Comparison of ENCODE assay signal across 21 cellular contexts in the genomic region with DNA sequence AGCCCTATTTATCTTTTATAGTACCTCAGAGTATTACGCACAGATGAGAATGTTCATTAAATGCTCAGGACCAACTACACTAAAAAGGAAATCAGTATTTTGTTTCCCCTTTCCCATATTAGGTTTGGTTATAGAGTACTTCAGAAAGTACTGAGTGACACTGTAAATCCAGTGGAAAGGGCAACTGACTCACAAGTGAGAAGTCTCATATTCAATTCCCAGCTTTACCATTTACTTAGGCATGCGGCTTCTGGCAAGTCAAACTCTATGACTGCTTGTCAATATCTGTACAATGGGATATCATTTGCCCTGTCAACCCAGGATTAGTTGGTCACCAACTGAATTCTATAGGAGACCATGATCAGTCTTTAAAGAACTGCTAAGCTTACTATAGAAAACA. TPM values are rescaled to one million over a fixed set of nuclear protein-coding genes. Genes with fewer than 3 reads are reported as not detected.
DNase-seq lines count a peak whose midpoint lies in the region; ATAC-seq, FAIRE-seq and TF ChIP-seq lines count a peak whose summit lies in the region.
"Had no signal": no experiment of that assay in that cellular context is flagged by ENCODE, and none has a peak within 500 bp of the region (broad histone marks: within the 10 kb centered on the region; RNA-seq: fewer than 3 reads in every experiment).

No MANE protein-coding gene starts in this region.

- no peaks in the 10 kb centered on the region for H3K27me3 ChIP-seq in CD4-positive, CD25-positive, alpha-beta regulatory T cell (ENCODE audit: control insufficient read depth, insufficient read depth, low read length)
- no peaks in the 10 kb centered on the region for H3K27me3 ChIP-seq in pancreas
- H3K27me3 ChIP-seq: tibial artery had no signal

- no peak overlapping the region for H3K4me3 ChIP-seq in CD4-positive, CD25-positive, alpha-beta regulatory T cell (ENCODE audit: low read depth, low read length)
- no peak overlapping the region for H3K4me3 ChIP-seq in pancreas
- H3K4me3 ChIP-seq: left ventricle myocardium inferior, tibial artery had no signal

- peaks cover 6% of the 10 kb centered on the region for H3K36me3 ChIP-seq in CD4-positive, CD25-positive, alpha-beta regulatory T cell (ENCODE audit: control insufficient read depth, insufficient read depth, low read length)
- no peaks in the 10 kb centered on the region for H3K36me3 ChIP-seq in pancreas
- H3K36me3 ChIP-seq: left ventricle myocardium inferior, tibial artery had no signal

- no peaks in the 10 kb centered on the region for H3K36me3 Mint-ChIP-seq in CD4-positive, CD25-positive, alpha-beta regulatory T cell
- peaks cover 21% of the 10 kb centered on the region for H3K36me3 Mint-ChIP-seq in activated T-helper 17 cell treated with anti-CD3 and anti-CD28 coated beads, Interleukin-2, amount 50 U/mL, for 72 hours (ENCODE audit: low read depth)
- H3K36me3 Mint-ChIP-seq: stimulated activated memory B cell treated with anti-CD40 and anti-IgM and Interleukin-4, amounts not matched to agents 10 μg/mL and 1 μg/mL and 100 μg/mL, for 72 hours had no signal

- H3K9me3 ChIP-seq in CD4-positive, CD25-positive, alpha-beta regulatory T cell (ENCODE audit: control insufficient read depth in 2 of 2, low read length in 2 of 2): no peaks in the 10 kb centered on the region
- H3K9me3 ChIP-seq in pancreas: no peaks in the 10 kb centered on the region
- H3K9me3 ChIP-seq: left ventricle myocardium inferior, tibial artery had no signal

- FAIRE-seq in pancreas (lab: Jason Lieb, UNC): no peak

- WGBS in pancreas, 2 donors: 93 to 98% methylated on average over 2 of the region's 2 CpGs

- H3K27ac ChIP-seq in CD4-positive, CD25-positive, alpha-beta regulatory T cell (ENCODE audit: insufficient read depth, low read length, poor library complexity, severe bottlenecking): no peak overlapping the region
- H3K27ac ChIP-seq in pancreas: no peak overlapping the region
- H3K27ac ChIP-seq: left ventricle myocardium inferior, tibial artery had no signal

- H3K27ac Mint-ChIP-seq in CD4-positive, CD25-positive, alpha-beta regulatory T cell: no peak overlapping the region
- peak overlapping the region; percentile 82 for H3K27ac Mint-ChIP-seq in activated T-helper 17 cell treated with anti-CD3 and anti-CD28 coated beads, Interleukin-2, amount 50 U/mL, for 72 hours
- H3K27ac Mint-ChIP-seq: stimulated activated memory B cell treated with anti-CD40 and anti-IgM and Interleukin-4, amounts not matched to agents 10 μg/mL and 1 μg/mL and 100 μg/mL, for 72 hours had no signal

- intact Hi-C loops in pancreas (cut with DNase I): no loop called here

- DNase-seq in CD4-positive, CD25-positive, alpha-beta regulatory T cell: no peak
- DNase-seq in EH (ENCODE audit: low read depth) (peak; percentile 11), kidney tubule cell (ENCODE audit: low spot score) (peak; percentile 4), KG1 (lab: John Stamatoyannopoulos, UW) (no peak), SIG-M5 treated with dmso at 0.1 percent for 504 hours (lab: John Stamatoyannopoulos, UW; ENCODE audit: unreplicated experiment) (no peak), pancreas (no peak)
- DNase-seq: aorta; cerebellar nuclear complex; effector CD8-positive, alpha-beta T cell; head of caudate nucleus; Karpas-422; left ventricle myocardium inferior; NCI-H1417 treated with DMSO at 0.1 percent for 48 hours; NCI-H748 treated with DMSO at 0.1 percent for 48 hours; nucleus accumbens; SHP77 treated with DMSO at 0.1 percent for 48 hours; stimulated activated CD4-positive, alpha-beta T cell treated with anti-CD3 and anti-CD28 coated beads, Interleukin-15, amount 100 ng/mL, for 24 hours; T-helper 1 cell; tibial artery had no signal

- peaks cover 31 to 72% (median 60%) of the 10 kb centered on the region in 4 donors for H3K4me1 Mint-ChIP-seq in CD4-positive, CD25-positive, alpha-beta regulatory T cell
- H3K4me1 Mint-ChIP-seq in activated T-helper 17 cell treated with anti-CD3 and anti-CD28 coated beads, Interleukin-2, amount 50 U/mL, for 72 hours: peaks cover 15% of the 10 kb centered on the region

- H3K4me1 ChIP-seq in CD4-positive, CD25-positive, alpha-beta regulatory T cell (ENCODE audit: control insufficient read depth, insufficient read depth, low read length, poor library complexity, severe bottlenecking): peaks cover 32% of the 10 kb centered on the region
- H3K4me1 ChIP-seq in pancreas: peaks cover 11 to 14% (median 13%) of the 10 kb centered on the region in 3 donors

- peaks cover 15% of the 10 kb centered on the region for H3K27me3 Mint-ChIP-seq in CD4-positive, CD25-positive, alpha-beta regulatory T cell
- H3K27me3 Mint-ChIP-seq in activated T-helper 17 cell treated with anti-CD3 and anti-CD28 coated beads, Interleukin-2, amount 50 U/mL, for 72 hours: no peaks in the 10 kb centered on the region
- H3K27me3 Mint-ChIP-seq: stimulated activated memory B cell treated with anti-CD40 and anti-IgM and Interleukin-4, amounts not matched to agents 10 μg/mL and 1 μg/mL and 100 μg/mL, for 72 hours had no signal

- TF ChIP-seq CTCF in pancreas (IDR thresholded peaks at IDR 0.05): no peak

- no peak for ATAC-seq in CD4-positive, CD25-positive, alpha-beta regulatory T cell (ENCODE audit: low read depth in 2 of 2)
- ATAC-seq in activated T-helper 17 cell treated with anti-CD3 and anti-CD28 coated beads, Interleukin-2, amount 50 U/mL, for 72 hours (replicated peaks): peak; percentile 11
- ATAC-seq in pancreas: no peak
- ATAC-seq: stimulated activated memory B cell treated with anti-CD40 and anti-IgM and Interleukin-4, amounts not matched to agents 10 μg/mL and 1 μg/mL and 100 μg/mL, for 72 hours had no signal

- H3K4me3 Mint-ChIP-seq in CD4-positive, CD25-positive, alpha-beta regulatory T cell: peak overlapping the region in 3 of 4 donors; percentile 7 to 49 (median 37)
- H3K4me3 Mint-ChIP-seq in activated T-helper 17 cell treated with anti-CD3 and anti-CD28 coated beads, Interleukin-2, amount 50 U/mL, for 72 hours: peak overlapping the region; percentile 99
- H3K4me3 Mint-ChIP-seq: stimulated activated memory B cell treated with anti-CD40 and anti-IgM and Interleukin-4, amounts not matched to agents 10 μg/mL and 1 μg/mL and 100 μg/mL, for 72 hours had no signal

- H3K9me3 Mint-ChIP-seq in CD4-positive, CD25-positive, alpha-beta regulatory T cell: no peaks in the 10 kb centered on the region
- no peaks in the 10 kb centered on the region for H3K9me3 Mint-ChIP-seq in activated T-helper 17 cell treated with anti-CD3 and anti-CD28 coated beads, Interleukin-2, amount 50 U/mL, for 72 hours
- H3K9me3 Mint-ChIP-seq: stimulated activated memory B cell treated with anti-CD40 and anti-IgM and Interleukin-4, amounts not matched to agents 10 μg/mL and 1 μg/mL and 100 μg/mL, for 72 hours had no signal

RNA-seq across cellular contexts. Expression of a gene that starts 3.7 kb away (rescaled TPM):
- total RNA-seq in CD4-positive, CD25-positive, alpha-beta regulatory T cell: 21.1 TPM
- polyA plus RNA-seq in CD4-positive, CD25-positive, alpha-beta regulatory T cell: 10 to 100 TPM; 23.4 to 27.9 (median 25.4) TPM
- 10 to 100 TPM; 21.9 to 25.8 TPM for total RNA-seq in activated T-helper 17 cell treated with anti-CD3 and anti-CD28 coated beads, Interleukin-2, amount 50 U/mL, for 72 hours
- total RNA-seq in pancreas: 10 to 100 TPM in 1 of 6 donors, 1 to 10 TPM in 5; 4.9 to 13.2 (median 7.4) TPM
- 10 to 100 TPM in 1 of 2 donors, 1 to 10 TPM in 1; 5.9 to 10.5 TPM for polyA plus RNA-seq in pancreas

Comparison
In these comparisons a context has a peak if more than half of its experiments do, and no peak if none do; other contexts are left out.
1. DNase-seq: peak in EH (single experiment) and kidney tubule cell (single experiment); none in CD4-positive, CD25-positive, alpha-beta regulatory T cell (0 of 3), KG1 (single experiment), SIG-M5 treated with dmso at 0.1 percent for 504 hours (single experiment) and pancreas (0 of 6).